Comparison of ENCODE assay signal across 9 cellular contexts in genomic region chr4:88017516-88018302, GRCh38. TPM values are rescaled to one million over a fixed set of nuclear protein-coding genes. Genes with fewer than 3 reads are reported as not detected.
DNase-seq lines count a peak whose midpoint lies in the region; ATAC-seq and TF ChIP-seq lines count a peak whose summit lies in the region.
"Had no signal": no experiment of that assay in that cellular context is flagged by ENCODE, and none has a peak within 500 bp of the region (broad histone marks: within the 10 kb centered on the region; RNA-seq: fewer than 3 reads in every experiment).

No MANE protein-coding gene starts in this region.

- ATAC-seq in heart left ventricle (peak; percentile 85 to 94 (median 90)), sciatic nerve (peak; percentile 97)

- no peak overlapping the region for H3K4me3 Mint-ChIP-seq in activated CD4-positive, alpha-beta memory T cell treated with anti-CD3 and anti-CD28 coated beads for 36 hours

- POLR2A ChIA-PET in A673 (lab: Charles Lee; ENCODE audit: low non-redundant PET): no interaction called here
- POLR2A ChIA-PET in activated CD4-positive, alpha-beta memory T cell treated with anti-CD3 and anti-CD28 coated beads for 36 hours (lab: Charles Lee): no interaction called here

- WGBS in heart left ventricle, 4 donors: 61 to 64% (median 62%) methylated on average over 7 of the region's 7 CpGs

- H3K27ac Mint-ChIP-seq in activated CD4-positive, alpha-beta memory T cell treated with anti-CD3 and anti-CD28 coated beads for 36 hours: no peak overlapping the region

- H3K36me3 ChIP-seq in ascending aorta: peaks cover 15 to 29% of the 10 kb centered on the region in 2 donors
- peaks cover 0 to 34% (median 10%) of the 10 kb centered on the region in 9 donors for H3K36me3 ChIP-seq in heart left ventricle
- H3K36me3 ChIP-seq in A673 (ENCODE audit: insufficient read depth, low read length, poor library complexity, severe bottlenecking): no peaks in the 10 kb centered on the region

- no peaks in the 10 kb centered on the region for H3K9me3 Mint-ChIP-seq in activated CD4-positive, alpha-beta memory T cell treated with anti-CD3 and anti-CD28 coated beads for 36 hours

- peak overlapping the region in 1 of 2 donors; percentile 45 for H3K4me3 ChIP-seq in ascending aorta
- H3K4me3 ChIP-seq in heart left ventricle: peak overlapping the region in 1 of 12 donors; percentile 24
- no peak overlapping the region for H3K4me3 ChIP-seq in A673 (ENCODE audit: low read depth, low read length, poor library complexity, severe bottlenecking)

- TF ChIP-seq POLR2A in heart left ventricle (IDR thresholded peaks at IDR 0.05): no peak

- H3K36me3 Mint-ChIP-seq in activated CD4-positive, alpha-beta memory T cell treated with anti-CD3 and anti-CD28 coated beads for 36 hours: peaks cover 2% of the 10 kb centered on the region

- no peaks in the 10 kb centered on the region for H3K27me3 ChIP-seq in ascending aorta
- no peaks in the 10 kb centered on the region for H3K27me3 ChIP-seq in heart left ventricle
- no peaks in the 10 kb centered on the region for H3K27me3 ChIP-seq in A673 (replicated peaks; ENCODE audit: insufficient read depth, low read depth, low read length, poor library complexity)

- H3K4me1 ChIP-seq in ascending aorta: peaks cover 4 to 63% of the 10 kb centered on the region in 2 donors
- peaks cover 3 to 64% (median 39%) of the 10 kb centered on the region in 12 donors for H3K4me1 ChIP-seq in heart left ventricle
- peaks cover 5% of the 10 kb centered on the region for H3K4me1 ChIP-seq in A673 (ENCODE audit: insufficient read depth, low read length, poor library complexity, severe bottlenecking)

- H3K27me3 Mint-ChIP-seq in activated CD4-positive, alpha-beta memory T cell treated with anti-CD3 and anti-CD28 coated beads for 36 hours: no peaks in the 10 kb centered on the region

- H3K4me1 Mint-ChIP-seq in activated CD4-positive, alpha-beta memory T cell treated with anti-CD3 and anti-CD28 coated beads for 36 hours (ENCODE audit: low read depth): no peaks in the 10 kb centered on the region

- intact Hi-C loops in ascending aorta (cut with DNase I) (loop anchor here (1.0 to 10.0 kb wide), 3 partner anchors 10 to 1083 kb away; partner anchors contain the start of genes AFF1, PKD2 and PPM1K), heart left ventricle (cut with DNase I) (no loop called here), sciatic nerve (cut with DNase I) (no loop called here), A673 (cut with micrococcal nuclease; ENCODE audit: unreplicated experiment) (no loop called here)
- intact Hi-C loops in activated CD4-positive, alpha-beta memory T cell treated with anti-CD3 and anti-CD28 coated beads for 36 hours (cut with micrococcal nuclease): no loop called here

- TF ChIP-seq CTCF in ascending aorta (IDR thresholded peaks at IDR 0.05) (no peak), heart left ventricle (IDR thresholded peaks at IDR 0.05) (no peak), A673 (conservative IDR thresholded peaks at IDR 0.05; ENCODE audit: low read depth, low read length) (no peak), GM13976 (IDR thresholded peaks at IDR 0.05; ENCODE audit: borderline replicate concordance, control extremely low read depth, extremely low read depth, insufficient read depth, missing control alignments) (no peak)

- H3K27ac ChIP-seq in ascending aorta: peak overlapping the region; percentile 94 to 98
- peak overlapping the region; percentile 52 to 90 (median 84) for H3K27ac ChIP-seq in heart left ventricle
- no peak overlapping the region for H3K27ac ChIP-seq in A673 (ENCODE audit: low read depth, low read length, poor library complexity, severe bottlenecking)

- DNase-seq in ELR (ENCODE audit: low read depth): peak; percentile 93
- DNase-seq in ascending aorta (ENCODE audit: low spot score in 2 of 2): peak in 1 of 2 donors; percentile 76
- DNase-seq in heart left ventricle: peak in 1 of 5 donors; percentile 34
- no peak for DNase-seq in sciatic nerve (ENCODE audit: low spot score)
- no peak for DNase-seq in DMS 273 treated with DMSO at 0.1 percent for 48 hours (lab: John Stamatoyannopoulos, UW)
- no peak for DNase-seq in A673 (ENCODE audit: low spot score)
- DNase-seq in GM13976 (ENCODE audit: low spot score): no peak
- no peak for DNase-seq in activated CD4-positive, alpha-beta memory T cell treated with anti-CD3 and anti-CD28 coated beads for 36 hours
- DNase-seq: GDM1 had no signal

- in situ Hi-C loops in GM13976 (cut with MboI; ENCODE audit: low sequenced_read_pairs, unreplicated experiment): no loop called here

- BruUV-seq in A673 (replicated peaks; lab: Mats Ljungman, UMichigan): no TSS peak

- no peaks in the 10 kb centered on the region for H3K9me3 ChIP-seq in ascending aorta
- H3K9me3 ChIP-seq in heart left ventricle: no peaks in the 10 kb centered on the region
- H3K9me3 ChIP-seq in A673 (ENCODE audit: low read depth, low read length, poor library complexity, severe bottlenecking): no peaks in the 10 kb centered on the region

- CTCF ChIA-PET in A673 (lab: Charles Lee): no interaction called here
- CTCF ChIA-PET in activated CD4-positive, alpha-beta memory T cell treated with anti-CD3 and anti-CD28 coated beads for 36 hours (lab: Charles Lee): no interaction called here

RNA-seq across cellular contexts. Expression of gene PKD2, which starts 10.3 kb away (rescaled TPM):
- total RNA-seq in ascending aorta (119 TPM), heart left ventricle (10 to 100 TPM; 11.5 to 26.7 (median 17.2) TPM), sciatic nerve (61.3 TPM), A673 (2021) (10.0 and 10.8 TPM in 2 replicates)
- 10 to 100 TPM in 1 of 2 donors, 1 to 10 TPM in 1; 6.6 to 12.2 TPM for polyA plus RNA-seq in heart left ventricle
- total RNA-seq in activated CD4-positive, alpha-beta memory T cell treated with anti-CD3 and anti-CD28 coated beads for 36 hours: 1 to 10 TPM; 4.0 to 4.2 TPM

RNA-seq across cellular contexts. Expression of gene SPP1, which starts 42.2 kb away (rescaled TPM):
- total RNA-seq in ascending aorta (0.75 TPM), heart left ventricle (1,000 to 10,000 TPM in 1 of 9 donors, 10 to 100 TPM in 4, 1 to 10 TPM in 4; 6.4 to 1,074 (median 11.4) TPM), sciatic nerve (254 TPM), A673 (2021) (0.87 and 0.99 TPM in 2 replicates)
- 10 to 100 TPM in 1 of 2 donors, 1 to 10 TPM in 1; 1.6 to 42.9 TPM for polyA plus RNA-seq in heart left ventricle
- total RNA-seq in activated CD4-positive, alpha-beta memory T cell treated with anti-CD3 and anti-CD28 coated beads for 36 hours: under 1 TPM in 1 of 2 experiments, not detected in 1; 0.45 TPM
